ENCODE assay signal across 8 cellular contexts in the genomic region with DNA sequence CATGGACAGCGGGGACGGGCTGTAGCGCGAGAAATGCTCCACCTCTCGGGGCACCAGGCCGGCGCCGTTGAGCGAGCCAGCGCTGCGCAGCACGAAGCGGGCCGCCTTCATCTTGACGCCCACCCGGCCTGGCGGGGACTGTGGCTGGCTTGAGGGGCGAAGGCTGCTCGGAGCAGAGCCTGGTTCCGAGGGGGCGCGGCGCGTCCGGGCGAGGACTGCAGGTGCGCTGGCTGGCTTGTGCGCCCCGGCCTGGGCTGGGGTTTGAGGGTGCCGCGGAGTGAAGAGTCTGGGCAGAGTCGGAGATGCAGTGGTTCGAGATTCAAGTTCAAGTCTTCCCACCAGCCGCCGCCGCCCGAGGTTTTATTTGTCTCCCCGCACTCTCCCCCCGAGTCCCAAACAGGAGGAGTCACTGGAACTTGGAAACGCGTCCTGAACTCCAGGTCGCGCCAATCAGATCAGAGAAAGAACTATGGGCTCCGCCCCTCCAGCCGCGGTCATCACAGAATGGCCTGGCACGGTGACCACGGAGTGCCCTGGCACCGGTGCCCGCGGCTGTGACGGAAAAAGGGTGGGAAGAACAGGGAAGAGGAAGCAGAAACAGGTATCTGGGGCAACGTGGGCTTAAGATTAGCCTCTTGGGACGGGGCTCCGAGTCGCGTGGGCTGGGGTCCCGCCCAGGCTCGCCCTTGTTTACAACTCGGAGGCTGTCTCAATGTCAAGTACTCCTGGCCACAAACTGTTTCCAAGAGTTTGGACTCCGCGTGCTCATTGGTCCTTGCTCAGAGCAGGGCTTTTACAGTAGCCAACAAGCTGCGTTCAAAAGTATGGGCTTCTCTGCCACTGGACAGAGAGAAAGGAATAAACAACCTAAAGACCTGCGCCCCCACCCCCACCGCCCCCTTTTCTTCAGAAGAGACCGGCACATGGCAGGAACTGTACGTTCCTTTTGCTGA. TPM values are rescaled to one million over a fixed set of nuclear protein-coding genes. Genes with fewer than 3 reads are reported as not detected.
A peak's percentile ranks its signal among the peaks of the same experiment; 100 is the strongest.
DNase-seq lines count a peak whose midpoint lies in the region; ATAC-seq and TF ChIP-seq lines count a peak whose summit lies in the region.

PDK4 (minus strand) TSS at position 334 of the 953 bp plus-strand sequence; CDS start at position 111, 223 bp downstream.

- H3K27ac ChIP-seq in lung (ENCODE audit: low read depth in 1 of 2, low read length in 1 of 2) (peak within 1 kb of the TSS; percentile 97 to 100), stomach smooth muscle (ENCODE audit: low read length) (peak within 1 kb of the TSS; percentile 98)

- no peak for TF ChIP-seq CTCF in lung (IDR thresholded peaks at IDR 0.05; ENCODE audit: control extremely low read depth, extremely low read depth)

- H3K27me3 ChIP-seq in lung (ENCODE audit: control insufficient read depth, insufficient read depth) (no peaks in the 10 kb centered on the region), stomach smooth muscle (ENCODE audit: control insufficient read depth in 1 of 2, insufficient read depth in 2 of 2, low read length in 2 of 2) (no peaks in the 10 kb centered on the region)

- peak within 1 kb of the TSS; percentile 99 for H3K9ac ChIP-seq in stomach smooth muscle (ENCODE audit: low read length in 2 of 2)

- peak; percentile 95 for ATAC-seq in lung (ENCODE audit: insufficient read depth, low FRiP score)

- H3K36me3 ChIP-seq in lung (ENCODE audit: control insufficient read depth in 2 of 2, insufficient read depth in 2 of 2, low read length in 2 of 2) (peaks cover 3 to 5% of the 10 kb centered on the region in 2 donors), stomach smooth muscle (ENCODE audit: control insufficient read depth in 2 of 2, insufficient read depth in 2 of 2, low read length in 2 of 2) (peaks cover 15 to 28% of the 10 kb centered on the region in 2 donors)

- peaks cover 0 to 4% of the 10 kb centered on the region in 2 donors for H3K9me3 ChIP-seq in lung (ENCODE audit: control insufficient read depth in 2 of 2, insufficient read depth in 1 of 2, low read length in 1 of 2)
- H3K9me3 ChIP-seq in stomach smooth muscle (ENCODE audit: control insufficient read depth in 2 of 2, low read length in 2 of 2): no peaks in the 10 kb centered on the region

- H3K4me3 ChIP-seq in lung (peak within 1 kb of the TSS; percentile 93), stomach smooth muscle (ENCODE audit: low read length in 2 of 2) (peak within 1 kb of the TSS; percentile 98 to 99)

- peaks cover 2% of the 10 kb centered on the region in 2 donors for H3K4me1 ChIP-seq in lung (ENCODE audit: control insufficient read depth in 2 of 2, insufficient read depth in 2 of 2, low read length in 2 of 2)
- H3K4me1 ChIP-seq in stomach smooth muscle (ENCODE audit: control insufficient read depth, insufficient read depth, low read length): peaks cover 9% of the 10 kb centered on the region

- DNase-seq in NCI-H2227 (lab: John Stamatoyannopoulos, UW; ENCODE audit: unreplicated experiment): peak; percentile 50
- DNase-seq in NCI-H2227 treated with DMSO at 0.1 percent for 48 hours (lab: John Stamatoyannopoulos, UW): no peak
- DNase-seq in RKO (ENCODE audit: low spot score): peak; percentile 27
- peak; percentile 63 for DNase-seq in epidermal melanocyte (ENCODE audit: insufficient read length, low spot score)
- DNase-seq in lung (ENCODE audit: low spot score): peak; percentile 93
- no peak for DNase-seq in activated CD4-positive, alpha-beta T cell treated with anti-CD3 and anti-CD28 coated beads for 1 hour
- DNase-seq in activated CD8-positive, alpha-beta memory T cell treated with anti-CD3 and anti-CD28 coated beads, Interleukin-2, amount 50 U/mL, for 4 hours: no peak

- 3 to 5% methylated on average over 67 of the region's 67 CpGs for WGBS in lung, 2 donors

RNA-seq across cellular contexts. Expression of gene PDK4, which starts in this region (rescaled TPM):
- 10 to 100 TPM; 42.3 to 86.9 TPM for total RNA-seq in lung
- polyA plus RNA-seq in lung: 10 to 100 TPM; 20.1 to 27.9 TPM

Comparison
In these comparisons a context has a peak if more than half of its experiments do, and no peak if none do; other contexts are left out.
1. DNase-seq: peak in NCI-H2227 (single experiment), RKO (single experiment), epidermal melanocyte (single experiment) and lung (single experiment); none in NCI-H2227 treated with DMSO at 0.1 percent for 48 hours (single experiment), activated CD4-positive, alpha-beta T cell treated with anti-CD3 and anti-CD28 coated beads for 1 hour (single experiment) and activated CD8-positive, alpha-beta memory T cell treated with anti-CD3 and anti-CD28 coated beads, Interleukin-2, amount 50 U/mL, for 4 hours (single experiment).